In genomic region chr3:120428904-120429303, GRCh38 we compare ENCODE assay signal across 1 cellular context.
TF ChIP-seq lines count a peak whose summit lies in the region.

No MANE protein-coding gene starts in this region.

TF ChIP-seq in SK-N-SH, 30 proteins besides CTCF, POLR2A, EP300 and RAD21 (continued from another document):
- TF ChIP-seq PBX3 (IDR thresholded peaks at IDR 0.05) = no peak
